ENCODE assay signal across 18 cellular contexts in the genomic region with DNA sequence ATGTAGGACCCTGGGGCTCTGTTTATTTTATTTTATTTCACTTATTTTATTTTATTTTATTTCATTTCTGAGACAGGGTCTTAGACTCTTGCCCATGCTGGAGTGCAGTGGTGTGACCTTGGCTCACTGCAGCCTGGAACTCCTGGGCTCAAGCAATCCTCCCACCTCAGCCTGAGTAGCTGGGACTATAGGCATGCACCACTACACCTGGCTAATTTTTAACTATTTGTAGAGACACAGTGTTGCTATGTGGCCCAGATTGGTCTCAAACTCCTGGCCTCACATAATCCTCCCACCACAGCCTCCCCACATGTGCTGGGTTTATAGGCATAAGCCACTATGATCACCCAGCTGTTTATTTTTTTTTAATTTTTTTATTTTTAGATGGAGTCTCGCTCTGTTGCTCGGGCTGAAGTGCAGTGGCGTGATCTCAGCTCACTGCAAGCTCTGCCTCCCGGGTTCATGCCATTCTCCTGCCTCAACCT. TPM values are rescaled to one million over a fixed set of nuclear protein-coding genes. Genes with fewer than 3 reads are reported as not detected.
"Had no signal": no experiment of that assay in that cellular context is flagged by ENCODE, and none has a peak within 500 bp of the region (broad histone marks: within the 10 kb centered on the region; RNA-seq: fewer than 3 reads in every experiment).

No MANE protein-coding gene starts in this region.

RNA-seq across cellular contexts. Expression of gene NKX1-1, which starts 37.5 kb away (rescaled TPM):
- total RNA-seq: activated B cell treated with CpG ODN at 0.5 μM for 24 hours; activated CD4-positive, alpha-beta memory T cell treated with anti-CD3 and anti-CD28 coated beads for 36 hours; activated CD4-positive, alpha-beta T cell treated with anti-CD3 and anti-CD28 coated beads, Interleukin-2, amount 10 ng/mL, durations not matched to agents 24 days and 14 days; activated CD8-positive, alpha-beta memory T cell treated with anti-CD3 and anti-CD28 coated beads for 36 hours; activated CD8-positive, alpha-beta T cell treated with anti-CD3 and anti-CD28 coated beads for 36 hours; activated naive CD4-positive, alpha-beta T cell treated with anti-CD3 and anti-CD28 coated beads for 36 hours; activated naive CD4-positive, alpha-beta T cell treated with anti-CD3 and anti-CD28 coated beads, Interleukin-2, amount 50 U/mL, for 72 hours; activated naive CD8-positive, alpha-beta T cell treated with anti-CD3 and anti-CD28 coated beads for 36 hours; activated T-cell treated with anti-CD3 and anti-CD28 coated beads, Interleukin-2, amount 50 U/mL, for 4 hours; activated T-cell treated with anti-CD3 and anti-CD28 coated beads, Interleukin-2, amount 50 U/mL, for 72 hours; activated T-helper 1 cell treated with anti-CD3 and anti-CD28 coated beads, Interleukin-12 subunit alpha, Interleukin-12 subunit beta, Interleukin-2, Interleukin-4 antibody, amounts not matched to agents 30 ng/mL and 10 ng/mL and 1 ng/mL, durations not matched to agents 14 hours and 24 hours and 36 hours; activated T-helper 17 cell treated with anti-CD3 and anti-CD28 coated beads, Interleukin-2, amount 50 U/mL, for 72 hours; adrenal gland; aorta; astrocyte; body of pancreas; breast epithelium; cardiac septum had no signal
- polyA plus RNA-seq: adrenal gland, aorta had no signal
